ENCODE assay signal across 1 cellular context in genomic region chr3:195559723-195560409, GRCh38.
TF ChIP-seq lines count a peak whose summit lies in the region.

No MANE protein-coding gene starts in this region.

TF ChIP-seq in HCT116, 20 proteins besides CTCF, POLR2A, EP300 and RAD21 (continued from another document):
- no peak for TF ChIP-seq REST (IDR thresholded peaks at IDR 0.05; ENCODE audit: low read depth)
TF ChIP-seq in HCT116: peak in this region for 6.
